ENCODE assay signal across 24 cellular contexts in the genomic region with DNA sequence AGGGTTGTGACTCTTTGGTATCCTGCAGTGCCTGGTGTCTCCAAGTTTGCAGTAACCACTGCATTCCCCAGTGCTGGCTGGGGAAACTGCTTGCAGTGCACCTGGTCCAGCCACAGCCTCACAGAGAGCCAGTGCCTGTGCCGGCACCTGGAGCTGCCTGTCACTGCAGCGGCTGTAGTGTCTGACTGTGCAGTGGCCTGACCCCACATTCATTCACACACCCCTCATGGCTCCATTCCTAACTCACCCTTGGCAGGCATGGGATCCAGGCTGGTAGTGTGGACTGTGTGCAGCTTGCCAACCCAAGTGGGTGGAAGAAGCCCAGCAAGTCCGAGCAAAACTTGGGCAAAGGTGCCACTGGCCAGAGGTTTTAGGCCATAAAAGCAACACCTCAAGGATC. TPM values are rescaled to one million over a fixed set of nuclear protein-coding genes. Genes with fewer than 3 reads are reported as not detected.
"Had no signal": no experiment of that assay in that cellular context is flagged by ENCODE, and none has a peak within 500 bp of the region (broad histone marks: within the 10 kb centered on the region; RNA-seq: fewer than 3 reads in every experiment).

No MANE protein-coding gene starts in this region.

- H3K4me3 ChIP-seq: cardiac muscle cell, esophagus muscularis mucosa, left lung, lung, sigmoid colon, stomach, thoracic aorta, transverse colon had no signal

- H3K9me3 ChIP-seq: esophagus muscularis mucosa, left lung, sigmoid colon, stomach, thoracic aorta, transverse colon had no signal

- H3K27ac ChIP-seq: cardiac muscle cell, esophagus muscularis mucosa, left lung, sigmoid colon, stomach, thoracic aorta, transverse colon had no signal

- DNase-seq: cerebellar nuclear complex; dermis blood vessel endothelial cell; effector CD4-positive, alpha-beta T cell; kidney glomerular epithelial cell; left lung; mesenchymal stem cell; midbrain; naive thymus-derived CD4-positive, alpha-beta T cell; nephron progenitor cell; sigmoid colon; small intestine; stimulated activated CD4-positive, alpha-beta T cell treated with anti-CD3 and anti-CD28 coated beads, Interleukin-12 subunit alpha, Interleukin-12 subunit beta, amount 100 ng/mL, for 4 hours; stimulated activated naive CD4-positive, alpha-beta T cell; stomach; substantia nigra; transverse colon had no signal

- ATAC-seq: left lung; naive thymus-derived CD4-positive, alpha-beta T cell had no signal

- H3K36me3 ChIP-seq: cardiac muscle cell, esophagus muscularis mucosa, left lung, sigmoid colon, stomach, thoracic aorta, transverse colon had no signal

- H3K4me1 ChIP-seq: esophagus muscularis mucosa, left lung, sigmoid colon had no signal

- H3K27me3 ChIP-seq: cardiac muscle cell, left lung, sigmoid colon, stomach, transverse colon had no signal

RNA-seq across cellular contexts. Expression of gene CYP3A43, which starts 3.7 kb away (rescaled TPM):
- total RNA-seq: cardiac muscle cell, dermis blood vessel endothelial cell, esophagus muscularis mucosa, fibroblast of villous mesenchyme, left lung, lung, omental fat pad, pulmonary artery endothelial cell, stomach, transverse colon, urinary bladder had no signal

RNA-seq across cellular contexts. Expression of gene CYP3A4, which starts 40.1 kb away (rescaled TPM):
- total RNA-seq: cardiac muscle cell; dermis blood vessel endothelial cell; esophagus muscularis mucosa; fibroblast of villous mesenchyme; left lung; naive thymus-derived CD4-positive, alpha-beta T cell; pulmonary artery endothelial cell; sigmoid colon; thoracic aorta; urinary bladder had no signal

RNA-seq across cellular contexts. Expression of gene OR2AE1, which starts 52.7 kb away (rescaled TPM):
- total RNA-seq: cardiac muscle cell, fibroblast of villous mesenchyme, sigmoid colon, transverse colon, urinary bladder had no signal
